Comparison of ENCODE assay signal across 7 cellular contexts in the genomic region with DNA sequence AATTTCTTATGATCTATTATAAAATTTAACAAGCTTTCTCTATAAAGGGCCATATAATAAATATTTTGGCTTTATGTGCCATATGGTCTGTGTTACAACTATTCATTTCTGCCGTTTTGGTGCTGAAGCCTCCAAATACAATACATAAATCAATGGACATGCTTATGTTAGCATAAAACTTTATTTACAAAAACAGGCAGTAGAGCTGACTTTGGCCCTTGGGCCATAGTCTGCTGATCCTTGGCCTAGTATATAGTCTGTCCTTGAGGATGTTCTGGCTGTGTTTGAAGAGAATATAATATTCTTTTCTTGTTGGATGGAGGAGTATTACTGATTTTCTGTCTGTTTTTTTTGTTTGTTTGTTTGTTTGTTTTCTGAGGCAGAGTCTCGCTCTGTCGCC.
"Had no signal": no experiment of that assay in that cellular context is flagged by ENCODE, and none has a peak within 500 bp of the region (broad histone marks: within the 10 kb centered on the region; RNA-seq: fewer than 3 reads in every experiment).

No MANE protein-coding gene starts in this region.

- DNase-seq: IMR-90, KBM-7, KG1 had no signal

- H3K27ac Mint-ChIP-seq: IgD-negative memory B cell had no signal

- FAIRE-seq: HTR-8/SVneo had no signal

- H3K27me3 Mint-ChIP-seq: IgD-negative memory B cell had no signal

- H3K27ac ChIP-seq: HL-60, KMS-11 had no signal

- H3K9ac ChIP-seq: KMS-11 had no signal

- H3K4me2 ChIP-seq: KMS-11 had no signal
